16 cellular contexts compared by ENCODE assay signal in genomic region chr12:49733219-49734017, GRCh38. TPM values are rescaled to one million over a fixed set of nuclear protein-coding genes. Genes with fewer than 3 reads are reported as not detected.
DNase-seq lines count a peak whose midpoint lies in the region; ATAC-seq and TF ChIP-seq lines count a peak whose summit lies in the region.
"Had no signal": no experiment of that assay in that cellular context is flagged by ENCODE, and none has a peak within 500 bp of the region (broad histone marks: within the 10 kb centered on the region; RNA-seq: fewer than 3 reads in every experiment).

No MANE protein-coding gene starts in this region.

- H3K9me3 Mint-ChIP-seq in H9 = peaks cover 18% of the 10 kb centered on the region in 2 experiments
- H3K9me3 Mint-ChIP-seq in naive thymus-derived CD8-positive, alpha-beta T cell = peaks cover 0 to 14% (median 5%) of the 10 kb centered on the region in 9 donors

- H2AFZ ChIP-seq in H9 (ENCODE audit: low read length) = no peak overlapping the region

- H4K91ac ChIP-seq in H9 (ENCODE audit: insufficient read length, low read depth, low read length) = no peak overlapping the region

- H3K27ac Mint-ChIP-seq in H9 = no peak overlapping the region
- no peak overlapping the region for H3K27ac Mint-ChIP-seq in naive thymus-derived CD8-positive, alpha-beta T cell
- H3K27ac Mint-ChIP-seq: CD4-positive, alpha-beta memory T cell had no signal

- H3K18ac ChIP-seq in H9 (ENCODE audit: insufficient read length, low read depth, low read length) = no peak overlapping the region

- POLR2A ChIA-PET in naive thymus-derived CD8-positive, alpha-beta T cell (lab: Charles Lee) = no interaction called here

- H4K8ac ChIP-seq in H9 (replicated peaks; ENCODE audit: insufficient read length, low read depth, low read length) = no peak overlapping the region

- no CpG with 5 or more reads among the region's 10 CpGs for WGBS in H9 (ENCODE audit: extremely low coverage, insufficient read length, low lambda C conversion rate)

- no peaks in the 10 kb centered on the region for H3K36me3 ChIP-seq in mucosa of descending colon (ENCODE audit: low read depth)

- H3K14ac ChIP-seq in H9 (ENCODE audit: insufficient read depth, low read length) = no peak overlapping the region

- DNase-seq in H9 (peak; percentile 64), SK-N-DZ (ENCODE audit: low spot score) (peak; percentile 54), iPS DF 4.7 (ENCODE audit: extremely low read depth, low spot score) (peak; percentile 14), mucosa of descending colon (no peak)
- no peak for DNase-seq in activated CD4-positive, alpha-beta T cell treated with anti-CD3 and anti-CD28 coated beads, Interleukin-2, amount 50 U/mL, for 4 hours
- no peak for DNase-seq in naive thymus-derived CD8-positive, alpha-beta T cell
- DNase-seq: CD4-positive, alpha-beta memory T cell; DMS79 treated with DMSO at 0.1 percent for 48 hours; GDM1; Karpas-422; NCI-H1105 treated with DMSO at 0.1 percent for 48 hours; NCI-H187 treated with DMSO at 0.1 percent for 48 hours; NCI-H446; NCI-H748 treated with DMSO at 0.1 percent for 48 hours; RPMI8226 had no signal

- H3K27me3 ChIP-seq in H9 (ENCODE audit: insufficient read depth, low read length) = no peaks in the 10 kb centered on the region; the same call in 1 of the 2 replicates

- no peak for ATAC-seq in mucosa of descending colon
- no peak for ATAC-seq in naive thymus-derived CD8-positive, alpha-beta T cell

- H3K79me1 ChIP-seq in H9 (ENCODE audit: insufficient read depth, low read depth, low read length, poor library complexity, severe bottlenecking) = no peaks in the 10 kb centered on the region

- peaks cover 3 to 9% (median 5%) of the 10 kb centered on the region in 3 experiments; a peak in 6 of 7 replicates for H3K36me3 Mint-ChIP-seq in H9 (ENCODE audit: insufficient read depth in 1 of 3, low read depth in 3 of 3)
- H3K36me3 Mint-ChIP-seq in naive thymus-derived CD8-positive, alpha-beta T cell = peaks cover 0 to 9% (median 3%) of the 10 kb centered on the region in 3 donors

- no peak overlapping the region for H3K4me2 ChIP-seq in H9 (ENCODE audit: insufficient read depth, insufficient read length, low read length)

- H4K5ac ChIP-seq in H9 (ENCODE audit: insufficient read length, low read depth, low read length) = no peak overlapping the region

- intact Hi-C loops in mucosa of descending colon (cut with DNase I, micrococcal nuclease) = no loop called here

- no peak overlapping the region for H2BK120ac ChIP-seq in H9 (ENCODE audit: low read depth, low read length, poor library complexity, severe bottlenecking)

- no peak overlapping the region for H3K56ac ChIP-seq in H9 (ENCODE audit: insufficient read length, low read depth, low read length)

- H3K4ac ChIP-seq in H9 (ENCODE audit: low read depth, low read length) = no peak overlapping the region

- H3K4me3 Mint-ChIP-seq in H9 = no peak overlapping the region
- H3K4me3 Mint-ChIP-seq in naive thymus-derived CD8-positive, alpha-beta T cell = no peak overlapping the region
- H3K4me3 Mint-ChIP-seq: CD4-positive, alpha-beta memory T cell had no signal

- H2BK20ac ChIP-seq in H9 (ENCODE audit: low read depth, low read length, poor library complexity, severe bottlenecking) = no peak overlapping the region

- H3K27ac ChIP-seq in 22Rv1 (no peak overlapping the region), H9 (ENCODE audit: insufficient read length, low read depth, low read length) (no peak overlapping the region)

- no peak overlapping the region for H2AK5ac ChIP-seq in H9 (ENCODE audit: insufficient read length, low read length)

- no peaks in the 10 kb centered on the region for H4K20me1 ChIP-seq in H9 (ENCODE audit: control insufficient read depth, insufficient read depth, insufficient read length)

- H3T11ph ChIP-seq in H9 (ENCODE audit: low read length) = no peak overlapping the region

- TF ChIP-seq CTCF in 22Rv1 (IDR thresholded peaks at IDR 0.05) = peak; percentile 17; the same call in 1 of the 2 replicates
- TF ChIP-seq CTCF in H9 (conservative IDR thresholded peaks at IDR 0.05) = peak; percentile 53; the same call in 2 of the 3 replicates
- no peak for TF ChIP-seq CTCF in mucosa of descending colon (IDR thresholded peaks at IDR 0.05)

- H3K4me1 Mint-ChIP-seq in H9 = no peaks in the 10 kb centered on the region
- no peaks in the 10 kb centered on the region for H3K4me1 Mint-ChIP-seq in naive thymus-derived CD8-positive, alpha-beta T cell
- H3K4me1 Mint-ChIP-seq: CD4-positive, alpha-beta memory T cell had no signal

- no peaks in the 10 kb centered on the region for H3K4me1 ChIP-seq in H9 (ENCODE audit: insufficient read depth, low read length)
- no peaks in the 10 kb centered on the region for H3K4me1 ChIP-seq in mucosa of descending colon (ENCODE audit: low read depth)

- H2BK12ac ChIP-seq in H9 (ENCODE audit: insufficient read length, low read depth, low read length) = no peak overlapping the region

- H3K79me2 ChIP-seq in H9 (ENCODE audit: insufficient read depth, low read length) = no peaks in the 10 kb centered on the region

- H3K4me3 ChIP-seq in mucosa of descending colon = no peak overlapping the region

- no peak overlapping the region for H3K23ac ChIP-seq in H9 (ENCODE audit: insufficient read length, low read depth, low read length)

- no peaks in the 10 kb centered on the region for H3K23me2 ChIP-seq in H9 (ENCODE audit: insufficient read length, low read depth, low read length, poor library complexity, severe bottlenecking)

- no peak overlapping the region for H2BK15ac ChIP-seq in H9 (ENCODE audit: low read depth, low read length)

- no peak overlapping the region for H3K9ac ChIP-seq in H9 (ENCODE audit: extremely low read depth, insufficient read length, low read length)

- H2BK5ac ChIP-seq in H9 (ENCODE audit: insufficient read length, low read length) = no peak overlapping the region

- H3K9me3 ChIP-seq in H9 (ENCODE audit: control insufficient read depth, low read depth, low read length) (no peaks in the 10 kb centered on the region), mucosa of descending colon (no peaks in the 10 kb centered on the region)

- peaks cover 13% of the 10 kb centered on the region for H3K27me3 Mint-ChIP-seq in H9 (ENCODE audit: low read depth)
- peaks cover 0 to 1% (median 0%) of the 10 kb centered on the region in 5 donors for H3K27me3 Mint-ChIP-seq in naive thymus-derived CD8-positive, alpha-beta T cell

RNA-seq across cellular contexts. Expression of gene TMBIM6, which starts 7.9 kb away (rescaled TPM):
- total RNA-seq in H9 (2021) (362 and 373 TPM in 2 replicates), mucosa of descending colon (100 to 1,000 TPM; 614 to 954 (median 773) TPM)
- polyA plus RNA-seq in SK-N-DZ (2014; cell fraction: cytosol; rRNA removed) = 235 and 245 TPM in 2 replicates
- polyA plus RNA-seq in SK-N-DZ (2014; cell fraction: nucleus; rRNA removed) = 116 and 133 TPM in 2 replicates
- 100 to 1,000 TPM; 380 to 412 TPM for total RNA-seq in naive thymus-derived CD8-positive, alpha-beta T cell
- 1,000 to 10,000 TPM in 1 of 3 donors, 100 to 1,000 TPM in 2; 817 to 1,126 (median 845) TPM for polyA plus RNA-seq in naive thymus-derived CD8-positive, alpha-beta T cell

RNA-seq across cellular contexts. Expression of gene FMNL3, which starts 26.2 kb away (rescaled TPM):
- total RNA-seq in H9 (2021) = 20.5 and 22.8 TPM in 2 replicates
- 9.6 and 14.1 TPM in 2 replicates for polyA plus RNA-seq in SK-N-DZ (2014; cell fraction: cytosol; rRNA removed)
- 18.7 and 25.6 TPM in 2 replicates for polyA plus RNA-seq in SK-N-DZ (2014; cell fraction: nucleus; rRNA removed)
- total RNA-seq in mucosa of descending colon = 10 to 100 TPM in 1 of 3 donors, 1 to 10 TPM in 2; 4.2 to 13.4 (median 7.1) TPM
- 10 to 100 TPM; 34.4 to 36.5 TPM for total RNA-seq in naive thymus-derived CD8-positive, alpha-beta T cell
- polyA plus RNA-seq in naive thymus-derived CD8-positive, alpha-beta T cell = 10 to 100 TPM in 1 of 3 donors, 1 to 10 TPM in 2; 7.6 to 12.1 (median 8.4) TPM

Comparison
In these comparisons a context has a peak if more than half of its experiments do, and no peak if none do; other contexts are left out.
1. DNase-seq: peak in H9 (single experiment), SK-N-DZ (single experiment) and iPS DF 4.7 (single experiment); none in mucosa of descending colon (0 of 3), activated CD4-positive, alpha-beta T cell treated with anti-CD3 and anti-CD28 coated beads, Interleukin-2, amount 50 U/mL, for 4 hours (0 of 2) and naive thymus-derived CD8-positive, alpha-beta T cell (0 of 10).